13 cellular contexts compared by ENCODE assay signal in genomic region chr9:16442622-16443021, GRCh38.
A peak's percentile ranks its signal among the peaks of the same experiment; 100 is the strongest.
DNase-seq lines count a peak whose midpoint lies in the region; ATAC-seq and TF ChIP-seq lines count a peak whose summit lies in the region.
"Had no signal": no experiment of that assay in that cellular context is flagged by ENCODE, and none has a peak within 500 bp of the region (broad histone marks: within the 10 kb centered on the region; RNA-seq: fewer than 3 reads in every experiment).

No MANE protein-coding gene starts in this region.

- H3K27me3 Mint-ChIP-seq in chondrocyte (ENCODE audit: low read depth): no peaks in the 10 kb centered on the region

- ATAC-seq in GM21526 (IDR thresholded peaks at IDR 0.05; ENCODE audit: low FRiP score, unreplicated experiment): no peak
- ATAC-seq in GM21717 (IDR thresholded peaks at IDR 0.05; ENCODE audit: unreplicated experiment): no peak
- ATAC-seq: lower lobe of right lung, right lobe of liver had no signal

- peak; percentile 64 for DNase-seq in A172 (ENCODE audit: low spot score)
- DNase-seq in LHCN-M2 (ENCODE audit: low read depth): peak; percentile 72
- no peak for DNase-seq in chondrocyte (ENCODE audit: low spot score)
- peak; percentile 59 for DNase-seq in kidney glomerular epithelial cell (lab: John Stamatoyannopoulos, UW)
- DNase-seq in DMS79 (lab: John Stamatoyannopoulos, UW): no peak
- no peak for DNase-seq in cerebellar cortex (ENCODE audit: low spot score)
- DNase-seq: activated CD4-positive, alpha-beta T cell treated with anti-CD3 and anti-CD28 coated beads for 1 hour; lower lobe of right lung; NCI-H1105; NCI-H774; right lobe of liver had no signal

- no peaks in the 10 kb centered on the region for H3K36me3 Mint-ChIP-seq in chondrocyte (ENCODE audit: low read depth)

- H3K27ac Mint-ChIP-seq in chondrocyte (ENCODE audit: unreplicated experiment): peak overlapping the region; percentile 6

- H3K4me1 Mint-ChIP-seq in chondrocyte (ENCODE audit: low read depth): peaks cover 23% of the 10 kb centered on the region

- H3K9me3 Mint-ChIP-seq in chondrocyte (ENCODE audit: low read depth): no peaks in the 10 kb centered on the region

- H3K4me3 Mint-ChIP-seq in chondrocyte (ENCODE audit: unreplicated experiment): no peak overlapping the region

- no peak for TF ChIP-seq CTCF in chondrocyte (IDR thresholded peaks at IDR 0.05)

Comparison
In these comparisons a context has a peak if more than half of its experiments do, and no peak if none do; other contexts are left out.
1. DNase-seq: peak in A172 (single experiment), LHCN-M2 (single experiment) and kidney glomerular epithelial cell (single experiment); none in chondrocyte (single experiment), DMS79 (single experiment) and cerebellar cortex (single experiment).